8 cellular contexts compared by ENCODE assay signal in genomic region chrX:71910526-71911022, GRCh38. TPM values are rescaled to one million over a fixed set of nuclear protein-coding genes. Genes with fewer than 3 reads are reported as not detected.
DNase-seq lines count a peak whose midpoint lies in the region; ATAC-seq, FAIRE-seq and TF ChIP-seq lines count a peak whose summit lies in the region.

TSS of gene NHSL2 (plus strand) at chrX:71910845.

- H3K9me3 Mint-ChIP-seq in activated naive CD4-positive, alpha-beta T cell treated with anti-CD3 and anti-CD28 coated beads, Interleukin-2, amount 50 U/mL, for 72 hours, result no peaks in the 10 kb centered on the region

- H3K36me3 Mint-ChIP-seq in activated naive CD4-positive, alpha-beta T cell treated with anti-CD3 and anti-CD28 coated beads, Interleukin-2, amount 50 U/mL, for 72 hours, result no peaks in the 10 kb centered on the region

- H3K9ac ChIP-seq in HUES6 (ENCODE audit: low read length) (peak within 1 kb of the TSS; percentile 85), kidney (ENCODE audit: low read length in 2 of 2) (no peak within 1 kb of the TSS)

- H3K27ac ChIP-seq in A673 (ENCODE audit: low read depth, low read length, poor library complexity, severe bottlenecking) (no peak within 1 kb of the TSS), HUES6 (ENCODE audit: low read depth, low read length) (peak within 1 kb of the TSS; percentile 81; the same call in 1 of the 2 replicates), kidney (ENCODE audit: low read depth in 2 of 2, low read length in 2 of 2) (no peak within 1 kb of the TSS)

- CTCF ChIA-PET in A673 (lab: Charles Lee), result interaction anchor here (0.7 kb wide), 1 partner anchor 40 kb away, joined by 3 read pairs; no protein-coding TSS in a partner anchor

- no peaks in the 10 kb centered on the region for H3K36me3 ChIP-seq in A673 (ENCODE audit: insufficient read depth, low read length, poor library complexity, severe bottlenecking)
- no peaks in the 10 kb centered on the region for H3K36me3 ChIP-seq in HUES6 (ENCODE audit: control insufficient read depth, insufficient read depth, low read length)
- H3K36me3 ChIP-seq in kidney (ENCODE audit: control insufficient read depth in 1 of 2, insufficient read depth in 2 of 2, low read length in 2 of 2), result no peaks in the 10 kb centered on the region

- DNase-seq in A673 (ENCODE audit: low spot score) (peak; percentile 26), kidney (no peak)
- peak in 1 of 2 donors; percentile 16 for DNase-seq in activated naive CD4-positive, alpha-beta T cell treated with anti-CD3 and anti-CD28 coated beads, Interleukin-2, amount 50 U/mL, for 72 hours (ENCODE audit: low spot score in 2 of 2)
- DNase-seq in stimulated activated CD4-positive, alpha-beta T cell treated with anti-CD3 and anti-CD28 coated beads, Interleukin-2, amount 100 ng/mL, for 24 hours, result peak; percentile 33 to 42
- no peak for DNase-seq in effector CD4-positive, alpha-beta T cell

- no peak for FAIRE-seq in kidney (lab: Jason Lieb, UNC)

- BruUV-seq in A673 (replicated peaks; lab: Mats Ljungman, UMichigan), result no TSS peak

- no peaks in the 10 kb centered on the region for H3K9me3 ChIP-seq in A673 (ENCODE audit: low read depth, low read length, poor library complexity, severe bottlenecking)
- H3K9me3 ChIP-seq in HUES6 (ENCODE audit: control insufficient read depth, insufficient read depth, low read depth, low read length), result peaks cover 2% of the 10 kb centered on the region; the same call in 1 of the 2 replicates
- H3K9me3 ChIP-seq in iPS-18c (ENCODE audit: control insufficient read depth, insufficient read depth, low read length), result peaks cover 8% of the 10 kb centered on the region
- no peaks in the 10 kb centered on the region for H3K9me3 ChIP-seq in kidney (ENCODE audit: control insufficient read depth in 1 of 2, low read length in 2 of 2)

- no peak within 1 kb of the TSS for H3K27ac Mint-ChIP-seq in activated naive CD4-positive, alpha-beta T cell treated with anti-CD3 and anti-CD28 coated beads, Interleukin-2, amount 50 U/mL, for 72 hours

- TF ChIP-seq CTCF in A673 (conservative IDR thresholded peaks at IDR 0.05; ENCODE audit: low read depth, low read length) (no peak), kidney (IDR thresholded peaks at IDR 0.05; ENCODE audit: borderline replicate concordance, extremely low read depth, insufficient read depth) (no peak)

- H3K27me3 ChIP-seq in A673 (replicated peaks; ENCODE audit: insufficient read depth, low read depth, low read length, poor library complexity) (peaks cover 32% of the 10 kb centered on the region), HUES6 (ENCODE audit: control insufficient read depth, insufficient read depth, low read length) (no peaks in the 10 kb centered on the region)

- POLR2A ChIA-PET in A673 (lab: Charles Lee; ENCODE audit: low non-redundant PET), result no interaction called here

- H3K4me1 ChIP-seq in A673 (ENCODE audit: insufficient read depth, low read length, poor library complexity, severe bottlenecking), result no peaks in the 10 kb centered on the region
- peaks cover 18% of the 10 kb centered on the region; the same call in 1 of the 2 replicates for H3K4me1 ChIP-seq in HUES6 (ENCODE audit: control insufficient read depth, insufficient read depth, low read length)
- no peaks in the 10 kb centered on the region for H3K4me1 ChIP-seq in kidney (ENCODE audit: control insufficient read depth in 1 of 2, insufficient read depth in 1 of 2, low read depth in 1 of 2, low read length in 2 of 2)

- H3K4me3 ChIP-seq in A673 (ENCODE audit: low read depth, low read length, poor library complexity, severe bottlenecking) (peak within 1 kb of the TSS; percentile 35), HUES6 (ENCODE audit: low read depth, low read length) (peak within 1 kb of the TSS; percentile 72), iPS-18c (ENCODE audit: insufficient read depth, low read depth, low read length) (peak within 1 kb of the TSS; percentile 71), kidney (ENCODE audit: low read length in 2 of 2) (no peak within 1 kb of the TSS)

- intact Hi-C loops in A673 (cut with micrococcal nuclease; ENCODE audit: unreplicated experiment) (no loop called here), kidney (cut with DNase I) (no loop called here)

- ATAC-seq in activated naive CD4-positive, alpha-beta T cell treated with anti-CD3 and anti-CD28 coated beads, Interleukin-2, amount 50 U/mL, for 72 hours, result peak; percentile 71 to 73
- ATAC-seq in HG03521 (IDR thresholded peaks at IDR 0.05; ENCODE audit: unreplicated experiment), result no peak

RNA-seq across cellular contexts. Expression of gene NHSL2, which starts in this region (rescaled TPM):
- total RNA-seq in A673 (2021), result 0.58 and 0.66 TPM in 2 replicates
- under 1 TPM; 0.05 to 0.19 TPM for total RNA-seq in activated naive CD4-positive, alpha-beta T cell treated with anti-CD3 and anti-CD28 coated beads, Interleukin-2, amount 50 U/mL, for 72 hours
- total RNA-seq in kidney, result 10.8 TPM
- polyA plus RNA-seq in kidney (ENCODE audit: insufficient read depth, low read depth, low replicate concordance), result 1.3 TPM

Comparison
In these comparisons a context has a peak if more than half of its experiments do, and no peak if none do; other contexts are left out.
1. Peak in DNase-seq and H3K4me3 ChIP-seq in A673; RNA of the gene not detected or under 1 TPM.
2. Peak in ATAC-seq in activated naive CD4-positive, alpha-beta T cell treated with anti-CD3 and anti-CD28 coated beads, Interleukin-2, amount 50 U/mL, for 72 hours; RNA of the gene not detected or under 1 TPM.
3. DNase-seq: peak in stimulated activated CD4-positive, alpha-beta T cell treated with anti-CD3 and anti-CD28 coated beads, Interleukin-2, amount 100 ng/mL, for 24 hours (2 of 2); none in kidney (single experiment) and effector CD4-positive, alpha-beta T cell (single experiment).
4. H3K4me3 ChIP-seq: peak in HUES6 (single experiment) and iPS-18c (single experiment); none in kidney (0 of 2).